12 cellular contexts compared by ENCODE assay signal in genomic region chr17:80633197-80633596, GRCh38.
"Had no signal": no experiment of that assay in that cellular context is flagged by ENCODE, and none has a peak within 500 bp of the region (broad histone marks: within the 10 kb centered on the region; RNA-seq: fewer than 3 reads in every experiment).

No MANE protein-coding gene starts in this region.

- ATAC-seq: activated CD4-positive, alpha-beta T cell treated with anti-CD3 and anti-CD28 coated beads for 36 hours; body of pancreas; effector memory CD8-positive, alpha-beta T cell; gastroesophageal sphincter; stimulated activated memory B cell treated with anti-CD40 and anti-IgM and Interleukin-4, amounts not matched to agents 10 μg/mL and 1 μg/mL and 100 μg/mL, for 72 hours had no signal

- H3K9me3 ChIP-seq: body of pancreas, gastroesophageal sphincter, right atrium auricular region had no signal

- H3K9me3 Mint-ChIP-seq: activated CD4-positive, alpha-beta memory T cell treated with anti-CD3 and anti-CD28 coated beads, Interleukin-2, amount 10 ng/mL, durations not matched to agents 7 days and 5 days; activated naive CD4-positive, alpha-beta T cell treated with anti-CD3 and anti-CD28 coated beads for 36 hours; activated T-helper 1 cell treated with anti-CD3 and anti-CD28 coated beads, Interleukin-12 subunit alpha, Interleukin-12 subunit beta, Interleukin-2, Interleukin-4 antibody, amounts not matched to agents 30 ng/mL and 10 ng/mL and 1 ng/mL, durations not matched to agents 14 hours and 24 hours and 36 hours; dendritic cell treated with granulocyte-macrophage colony-stimulating factor and Interleukin-4, amounts not matched to agents 40 ng/mL and 50 ng/mL, for 4 days; effector memory CD8-positive, alpha-beta T cell had no signal

- H3K27me3 ChIP-seq: body of pancreas, gastroesophageal sphincter, right atrium auricular region had no signal

- H3K36me3 ChIP-seq: gastroesophageal sphincter, right atrium auricular region had no signal

- H3K4me3 Mint-ChIP-seq: activated CD4-positive, alpha-beta memory T cell treated with anti-CD3 and anti-CD28 coated beads, Interleukin-2, amount 10 ng/mL, durations not matched to agents 7 days and 5 days; activated CD4-positive, alpha-beta T cell treated with anti-CD3 and anti-CD28 coated beads for 36 hours; activated naive CD4-positive, alpha-beta T cell treated with anti-CD3 and anti-CD28 coated beads for 36 hours; activated T-helper 1 cell treated with anti-CD3 and anti-CD28 coated beads, Interleukin-12 subunit alpha, Interleukin-12 subunit beta, Interleukin-2, Interleukin-4 antibody, amounts not matched to agents 30 ng/mL and 10 ng/mL and 1 ng/mL, durations not matched to agents 14 hours and 24 hours and 36 hours; dendritic cell treated with granulocyte-macrophage colony-stimulating factor and Interleukin-4, amounts not matched to agents 40 ng/mL and 50 ng/mL, for 4 days; effector memory CD8-positive, alpha-beta T cell; stimulated activated memory B cell treated with anti-CD40 and anti-IgM and Interleukin-4, amounts not matched to agents 10 μg/mL and 1 μg/mL and 100 μg/mL, for 72 hours had no signal

- H3K27ac Mint-ChIP-seq: activated CD4-positive, alpha-beta memory T cell treated with anti-CD3 and anti-CD28 coated beads, Interleukin-2, amount 10 ng/mL, durations not matched to agents 7 days and 5 days; activated CD4-positive, alpha-beta T cell treated with anti-CD3 and anti-CD28 coated beads for 36 hours; activated naive CD4-positive, alpha-beta T cell treated with anti-CD3 and anti-CD28 coated beads for 36 hours; activated T-helper 1 cell treated with anti-CD3 and anti-CD28 coated beads, Interleukin-12 subunit alpha, Interleukin-12 subunit beta, Interleukin-2, Interleukin-4 antibody, amounts not matched to agents 30 ng/mL and 10 ng/mL and 1 ng/mL, durations not matched to agents 14 hours and 24 hours and 36 hours; dendritic cell treated with granulocyte-macrophage colony-stimulating factor and Interleukin-4, amounts not matched to agents 40 ng/mL and 50 ng/mL, for 4 days; stimulated activated memory B cell treated with anti-CD40 and anti-IgM and Interleukin-4, amounts not matched to agents 10 μg/mL and 1 μg/mL and 100 μg/mL, for 72 hours had no signal

- DNase-seq: activated CD4-positive, alpha-beta memory T cell treated with anti-CD3 and anti-CD28 coated beads, Interleukin-2, amount 10 ng/mL, durations not matched to agents 7 days and 5 days; activated CD4-positive, alpha-beta T cell treated with anti-CD3 and anti-CD28 coated beads for 36 hours; activated CD8-positive, alpha-beta memory T cell treated with anti-CD3 and anti-CD28 coated beads, Interleukin-2, amount 50 U/mL, for 4 hours; activated naive CD4-positive, alpha-beta T cell treated with anti-CD3 and anti-CD28 coated beads for 36 hours; body of pancreas; effector memory CD8-positive, alpha-beta T cell; T-helper 9 cell had no signal

- H3K4me3 ChIP-seq: body of pancreas, gastroesophageal sphincter, right atrium auricular region had no signal

- H3K4me1 ChIP-seq: body of pancreas, right atrium auricular region had no signal

- H3K27ac ChIP-seq: body of pancreas, gastroesophageal sphincter, right atrium auricular region had no signal

- H3K27me3 Mint-ChIP-seq: activated CD4-positive, alpha-beta memory T cell treated with anti-CD3 and anti-CD28 coated beads, Interleukin-2, amount 10 ng/mL, durations not matched to agents 7 days and 5 days; activated CD4-positive, alpha-beta T cell treated with anti-CD3 and anti-CD28 coated beads for 36 hours; dendritic cell treated with granulocyte-macrophage colony-stimulating factor and Interleukin-4, amounts not matched to agents 40 ng/mL and 50 ng/mL, for 4 days; effector memory CD8-positive, alpha-beta T cell; stimulated activated memory B cell treated with anti-CD40 and anti-IgM and Interleukin-4, amounts not matched to agents 10 μg/mL and 1 μg/mL and 100 μg/mL, for 72 hours had no signal
